In the genomic region with DNA sequence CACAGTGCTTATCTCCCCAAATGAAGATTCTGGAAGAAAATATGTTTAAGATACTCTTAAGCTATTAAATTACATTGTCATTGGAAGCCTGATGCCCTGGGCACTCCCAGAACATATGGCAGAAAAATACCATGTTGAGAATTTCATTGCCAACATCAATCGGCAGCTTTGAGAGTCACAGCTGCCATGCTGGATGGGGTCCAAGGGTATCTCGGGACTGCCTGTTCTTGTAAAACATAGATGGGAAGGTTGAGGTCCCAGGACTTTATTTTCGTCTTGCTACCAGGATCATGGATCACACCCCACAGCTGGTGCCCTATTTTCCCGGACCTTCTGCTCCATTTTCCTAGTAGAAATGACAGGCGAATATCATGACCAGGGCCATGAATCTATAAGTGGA, we compare ENCODE assay signal across 23 cellular contexts.
"Had no signal": no experiment of that assay in that cellular context is flagged by ENCODE, and none has a peak within 500 bp of the region (broad histone marks: within the 10 kb centered on the region; RNA-seq: fewer than 3 reads in every experiment).

No MANE protein-coding gene starts in this region.

- ATAC-seq: activated CD4-positive, alpha-beta T cell treated with anti-CD3 and anti-CD28 coated beads for 36 hours; activated T-cell treated with anti-CD3 and anti-CD28 coated beads, Interleukin-2, amount 50 U/mL, for 72 hours; Right ventricle myocardium inferior had no signal

- H3K4me1 ChIP-seq: adrenal gland had no signal

- H3K27ac ChIP-seq: adrenal gland, KMS-11, WERI-Rb-1 had no signal

- H3K36me3 ChIP-seq: adrenal gland, MG63, WERI-Rb-1 had no signal

- H3K4me3 ChIP-seq: adrenal gland, MG63 had no signal

- H3K27me3 ChIP-seq: adrenal gland, MG63 had no signal

- DNase-seq: activated CD4-positive, alpha-beta memory T cell treated with anti-CD3 and anti-CD28 coated beads, Interleukin-2, amount 10 ng/mL, durations not matched to agents 7 days and 5 days; activated CD4-positive, alpha-beta T cell treated with anti-CD3 and anti-CD28 coated beads for 36 hours; activated CD4-positive, alpha-beta T cell treated with anti-CD3 and anti-CD28 coated beads, Interleukin-2, amount 50 U/mL, for 1 hour; activated naive CD4-positive, alpha-beta T cell treated with anti-CD3 and anti-CD28 coated beads, Interleukin-2, amount 50 U/mL, for 16 hours; activated naive CD8-positive, alpha-beta T cell treated with anti-CD3 and anti-CD28 coated beads, Interleukin-2, amount 10 ng/mL, durations not matched to agents 7 days and 5 days; activated T-cell treated with anti-CD3 and anti-CD28 coated beads for 4 hours; activated T-cell treated with anti-CD3 and anti-CD28 coated beads, Interleukin-2, amount 50 U/mL, for 72 hours; adrenal gland; anterior cingulate cortex; central memory CD4-positive, alpha-beta T cell; MG63; MV-4-11; NCI-H1092 treated with DMSO at 0.1 percent for 48 hours; NCI-H1436 treated with DMSO at 0.1 percent for 48 hours; NCI-H2029; NCI-H2107; NCI-H526 treated with DMSO at 0.1 percent for 48 hours; RPMI8226; SK-N-SH; T-helper 1 cell; WERI-Rb-1 had no signal

- H3K9me3 ChIP-seq: adrenal gland, MG63, SK-N-SH had no signal
